ENCODE assay signal across 18 cellular contexts in genomic region chr4:103002551-103002950, GRCh38. TPM values are rescaled to one million over a fixed set of nuclear protein-coding genes. Genes with fewer than 3 reads are reported as not detected.
DNase-seq lines count a peak whose midpoint lies in the region; ATAC-seq, FAIRE-seq and TF ChIP-seq lines count a peak whose summit lies in the region.
"Had no signal": no experiment of that assay in that cellular context is flagged by ENCODE, and none has a peak within 500 bp of the region (broad histone marks: within the 10 kb centered on the region; RNA-seq: fewer than 3 reads in every experiment).

No MANE protein-coding gene starts in this region.

- H3K4me1 ChIP-seq in foreskin keratinocyte, result no peaks in the 10 kb centered on the region
- H3K4me1 ChIP-seq: ascending aorta, sigmoid colon had no signal

- TF ChIP-seq RAD21 in Ishikawa (IDR thresholded peaks at IDR 0.05; ENCODE audit: low read depth), result no peak

- ATAC-seq in foreskin keratinocyte (peak; percentile 35), HG02763 (IDR thresholded peaks at IDR 0.05; ENCODE audit: unreplicated experiment) (no peak)
- no peak for ATAC-seq in stimulated activated naive CD8-positive, alpha-beta T cell treated with anti-CD3 and anti-CD28 coated beads, Interleukin-15, Interleukin-2, amounts not matched to agents 100 U/mL and 50 U/mL, for 24 hours

- in situ Hi-C loops in brain microvascular endothelial cell (cut with HindIII; ENCODE audit: low pct_ligation_motif_present, low sequenced_read_pairs), result loop anchor here (25.0 kb wide), 2 partner anchors 190 to 390 kb away; no protein-coding TSS in a partner anchor

- H3K36me3 ChIP-seq in brain microvascular endothelial cell (replicated peaks), result no peaks in the 10 kb centered on the region
- H3K36me3 ChIP-seq: ascending aorta, sigmoid colon had no signal

- TF ChIP-seq EP300 in Ishikawa (IDR thresholded peaks at IDR 0.05; ENCODE audit: borderline replicate concordance), result no peak

- TF ChIP-seq CTCF in brain microvascular endothelial cell (IDR thresholded peaks at IDR 0.05; ENCODE audit: low read depth, low read length, missing control alignments) (no peak), foreskin keratinocyte (conservative IDR thresholded peaks at IDR 0.05) (no peak), GM20000 (IDR thresholded peaks at IDR 0.05; ENCODE audit: extremely low read depth, missing control alignments) (no peak)

- H3K27me3 ChIP-seq in brain microvascular endothelial cell (replicated peaks), result no peaks in the 10 kb centered on the region
- peaks cover 3% of the 10 kb centered on the region for H3K27me3 ChIP-seq in foreskin keratinocyte
- H3K27me3 ChIP-seq: ascending aorta, sigmoid colon had no signal

- no peak overlapping the region for H3K4me3 ChIP-seq in brain microvascular endothelial cell (ENCODE audit: low read depth, low read length)
- H3K4me3 ChIP-seq: ascending aorta, sigmoid colon had no signal

- DNase-seq in AG08395 (ENCODE audit: low spot score) (peak; percentile 26), brain microvascular endothelial cell (peak; percentile 36), foreskin keratinocyte (no peak), RCC 7860 (ENCODE audit: low spot score) (no peak), GM20000 (ENCODE audit: low spot score) (no peak)
- DNase-seq in stimulated activated naive CD8-positive, alpha-beta T cell treated with anti-CD3 and anti-CD28 coated beads, Interleukin-15, Interleukin-2, amounts not matched to agents 100 U/mL and 50 U/mL, for 24 hours, result no peak
- DNase-seq: activated CD4-positive, alpha-beta T cell treated with anti-CD3 and anti-CD28 coated beads, Interleukin-2, amount 50 U/mL, for 1 hour; COR-L47; hypothalamus; NCI-H1105 treated with DMSO at 0.1 percent for 48 hours; NCI-H774; nucleus accumbens; sigmoid colon; stimulated activated CD4-positive, alpha-beta T cell treated with anti-CD3 and anti-CD28 coated beads, Interleukin-4, amount 100 ng/mL, for 1 hour; substantia nigra had no signal

- no peak overlapping the region for H3K27ac ChIP-seq in brain microvascular endothelial cell
- H3K27ac ChIP-seq in foreskin keratinocyte, result no peak overlapping the region
- H3K27ac ChIP-seq: ascending aorta, sigmoid colon had no signal

- no peak for FAIRE-seq in RCC 7860 (lab: Jason Lieb, UNC)

TF ChIP-seq in Ishikawa, 13 proteins besides CTCF, POLR2A, EP300 and RAD21:
- no peak for TF ChIP-seq USF1 (IDR thresholded peaks at IDR 0.05)
- no peak for TF ChIP-seq EGR1 (IDR thresholded peaks at IDR 0.05)
- no peak for TF ChIP-seq MAX (IDR thresholded peaks at IDR 0.05)
- no peak for TF ChIP-seq ZBTB7A (IDR thresholded peaks at IDR 0.05; ENCODE audit: low read depth)
- TF ChIP-seq REST (IDR thresholded peaks at IDR 0.05; ENCODE audit: low read depth), result peak; percentile 84
- TF ChIP-seq CREB1 (IDR thresholded peaks at IDR 0.05; ENCODE audit: low read depth), result no peak
- no peak for TF ChIP-seq TAF1 (IDR thresholded peaks at IDR 0.05; ENCODE audit: low read depth)
- no peak for TF ChIP-seq CEBPB (IDR thresholded peaks at IDR 0.05)
- TF ChIP-seq NFIC (IDR thresholded peaks at IDR 0.05), result no peak

RNA-seq across cellular contexts. Expression of gene SLC9B1, which starts 17.0 kb away (rescaled TPM):
- 0.11 and 0.20 TPM in 2 replicates for total RNA-seq in foreskin keratinocyte
- polyA plus RNA-seq in foreskin keratinocyte, result 0.16 and 0.18 TPM in 2 replicates
- total RNA-seq: ascending aorta had no signal

Comparison
In these comparisons a context has a peak if more than half of its experiments do, and no peak if none do; other contexts are left out.
1. DNase-seq: peak in AG08395 (single experiment) and brain microvascular endothelial cell (single experiment); none in foreskin keratinocyte (0 of 2), RCC 7860 (single experiment), stimulated activated naive CD8-positive, alpha-beta T cell treated with anti-CD3 and anti-CD28 coated beads, Interleukin-15, Interleukin-2, amounts not matched to agents 100 U/mL and 50 U/mL, for 24 hours (single experiment) and GM20000 (single experiment).